In the genomic region with DNA sequence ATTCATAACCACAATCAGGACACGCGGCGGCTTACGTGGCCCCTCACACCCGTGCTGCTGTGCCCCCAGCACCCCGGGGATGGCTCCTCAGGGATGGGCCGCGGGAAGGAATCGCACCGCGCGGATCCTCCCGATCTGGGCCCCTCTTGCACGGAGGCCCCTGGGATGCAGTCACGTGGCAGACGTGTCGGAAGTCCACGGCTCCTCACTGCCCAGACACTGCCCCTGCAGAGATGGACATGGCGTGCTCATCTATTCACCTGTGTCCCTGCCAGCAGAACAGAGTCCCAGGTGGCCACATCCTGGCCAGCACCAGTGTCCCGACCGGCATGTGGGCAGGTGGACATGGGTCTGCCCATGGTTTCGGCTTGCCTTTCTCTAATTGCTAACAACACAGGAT, we compare ENCODE assay signal across 23 cellular contexts.
"Had no signal": no experiment of that assay in that cellular context is flagged by ENCODE, and none has a peak within 500 bp of the region (broad histone marks: within the 10 kb centered on the region; RNA-seq: fewer than 3 reads in every experiment).

No MANE protein-coding gene starts in this region.

- H3K9me3 ChIP-seq: colonic mucosa, esophagus squamous epithelium, suprapubic skin, tibial artery had no signal

- H3K4me3 ChIP-seq: colonic mucosa, esophagus squamous epithelium, smooth muscle cell, suprapubic skin, tibial artery had no signal

- H3K27ac ChIP-seq: colonic mucosa, epithelial cell of prostate, esophagus squamous epithelium, suprapubic skin had no signal

- DNase-seq: activated B cell treated with CpG ODN at 0.5 μM for 24 hours; activated CD4-positive, alpha-beta T cell treated with anti-CD3 and anti-CD28 coated beads, Interleukin-2, amount 50 U/mL, for 1 hour; activated CD8-positive, alpha-beta T cell treated with anti-CD3 and anti-CD28 coated beads for 36 hours; activated T-cell treated with anti-CD3 and anti-CD28 coated beads, Interleukin-2, amount 50 U/mL, for 48 hours; colonic mucosa; effector CD8-positive, alpha-beta T cell; esophagus squamous epithelium; foreskin melanocyte; midbrain; stimulated activated CD4-positive, alpha-beta T cell treated with anti-CD3 and anti-CD28 coated beads, Interleukin-15, amount 100 ng/mL, for 24 hours; stimulated activated CD4-positive, alpha-beta T cell treated with anti-CD3 and anti-CD28 coated beads, Interleukin-2, amount 100 ng/mL, for 24 hours; stimulated activated naive CD4-positive, alpha-beta T cell; T-helper 17 cell; T1000 had no signal

- H3K4me3 Mint-ChIP-seq: activated B cell treated with CpG ODN at 0.5 μM for 24 hours; activated CD8-positive, alpha-beta T cell treated with anti-CD3 and anti-CD28 coated beads for 36 hours; activated naive CD4-positive, alpha-beta T cell treated with anti-CD3 and anti-CD28 coated beads, Interleukin-2, amount 50 U/mL, for 24 hours; memory B cell; naive thymus-derived CD8-positive, alpha-beta T cell; T-helper 17 cell had no signal

- H3K4me1 Mint-ChIP-seq: activated B cell treated with CpG ODN at 0.5 μM for 24 hours; activated naive CD4-positive, alpha-beta T cell treated with anti-CD3 and anti-CD28 coated beads, Interleukin-2, amount 50 U/mL, for 24 hours; memory B cell had no signal

- H3K27me3 Mint-ChIP-seq: activated B cell treated with CpG ODN at 0.5 μM for 24 hours; activated CD8-positive, alpha-beta T cell treated with anti-CD3 and anti-CD28 coated beads for 36 hours; activated naive CD4-positive, alpha-beta T cell treated with anti-CD3 and anti-CD28 coated beads, Interleukin-2, amount 50 U/mL, for 24 hours; memory B cell; naive thymus-derived CD8-positive, alpha-beta T cell; progenitor cell of endocrine pancreas; T-helper 17 cell had no signal

- H3K4me1 ChIP-seq: colonic mucosa, suprapubic skin had no signal

- ATAC-seq: activated CD8-positive, alpha-beta T cell treated with anti-CD3 and anti-CD28 coated beads for 36 hours; naive thymus-derived CD8-positive, alpha-beta T cell; T-helper 17 cell had no signal

- H3K9me3 Mint-ChIP-seq: activated B cell treated with CpG ODN at 0.5 μM for 24 hours; activated CD8-positive, alpha-beta T cell treated with anti-CD3 and anti-CD28 coated beads for 36 hours; activated naive CD4-positive, alpha-beta T cell treated with anti-CD3 and anti-CD28 coated beads, Interleukin-2, amount 50 U/mL, for 24 hours; activated T-helper 2 cell treated with anti-CD3 and anti-CD28 coated beads, Interferon-gamma antibody, Interleukin-2, Interleukin-4, amounts not matched to agents 10 μg/mL and 5 μg/mL and 100 μg/mL, durations not matched to agents 14 hours and 24 hours and 36 hours; memory B cell; naive thymus-derived CD8-positive, alpha-beta T cell had no signal

- H3K27me3 ChIP-seq: colonic mucosa, esophagus squamous epithelium, suprapubic skin, tibial artery had no signal

- H3K27ac Mint-ChIP-seq: activated B cell treated with CpG ODN at 0.5 μM for 24 hours; activated CD8-positive, alpha-beta T cell treated with anti-CD3 and anti-CD28 coated beads for 36 hours; activated naive CD4-positive, alpha-beta T cell treated with anti-CD3 and anti-CD28 coated beads, Interleukin-2, amount 50 U/mL, for 24 hours; activated T-helper 2 cell treated with anti-CD3 and anti-CD28 coated beads, Interferon-gamma antibody, Interleukin-2, Interleukin-4, amounts not matched to agents 10 μg/mL and 5 μg/mL and 100 μg/mL, durations not matched to agents 14 hours and 24 hours and 36 hours; memory B cell; T-helper 17 cell had no signal
